In genomic region chr10:68076081-68076480, GRCh38 we compare ENCODE assay signal across 5 cellular contexts. TPM values are rescaled to one million over a fixed set of nuclear protein-coding genes. Genes with fewer than 3 reads are reported as not detected.
"Had no signal": no experiment of that assay in that cellular context is flagged by ENCODE, and none has a peak within 500 bp of the region (broad histone marks: within the 10 kb centered on the region; RNA-seq: fewer than 3 reads in every experiment).

No MANE protein-coding gene starts in this region.

RNA-seq across cellular contexts. Expression of gene MYPN, which starts 33.2 kb away (rescaled TPM):
- total RNA-seq: activated B cell treated with CpG ODN at 0.5 μM for 24 hours; activated CD4-positive, alpha-beta memory T cell treated with anti-CD3 and anti-CD28 coated beads, Interleukin-2, amount 10 ng/mL, durations not matched to agents 7 days and 5 days; activated CD8-positive, alpha-beta memory T cell treated with anti-CD3 and anti-CD28 coated beads for 36 hours; activated naive CD8-positive, alpha-beta T cell treated with anti-CD3 and anti-CD28 coated beads, Interleukin-2, amount 10 ng/mL, durations not matched to agents 7 days and 5 days; activated T-helper 2 cell treated with anti-CD3 and anti-CD28 coated beads, Interferon-gamma antibody, Interleukin-2, Interleukin-4, amounts not matched to agents 10 μg/mL and 5 μg/mL and 100 μg/mL, durations not matched to agents 14 hours and 24 hours and 36 hours had no signal
